8 cellular contexts compared by ENCODE assay signal in genomic region chr19:47227347-47228167, GRCh38. TPM values are rescaled to one million over a fixed set of nuclear protein-coding genes. Genes with fewer than 3 reads are reported as not detected.
DNase-seq lines count a peak whose midpoint lies in the region; ATAC-seq and TF ChIP-seq lines count a peak whose summit lies in the region.

No MANE protein-coding gene starts in this region.

- TF ChIP-seq POLR2A in heart left ventricle (IDR thresholded peaks at IDR 0.05): peak in 1 of 2 donors; percentile 40

- POLR2A ChIA-PET in Caco-2 (lab: Charles Lee): interaction anchor here (0.6 to 3.9 kb wide), 4 partner anchors 15 to 501 kb away, joined by 3 to 55 read pairs (median 4); partner anchors contain the start of gene CCDC9

- CTCF ChIA-PET in Caco-2 (lab: Charles Lee): interaction anchor here (4.1 kb wide), 1 partner anchor 17 kb away, joined by 64 read pairs; no protein-coding TSS in a partner anchor

- no TSS peak for BruUV-seq in Caco-2 (replicated peaks; lab: Mats Ljungman, UMichigan)

- H3K27me3 Mint-ChIP-seq in Caco-2 (ENCODE audit: insufficient read depth, unreplicated experiment): no peaks in the 10 kb centered on the region
- H3K27me3 Mint-ChIP-seq in osteocyte (ENCODE audit: unreplicated experiment): no peaks in the 10 kb centered on the region

- H3K36me3 Mint-ChIP-seq in Caco-2 (ENCODE audit: insufficient read depth, unreplicated experiment) (peaks cover 34% of the 10 kb centered on the region), osteocyte (ENCODE audit: unreplicated experiment) (no peaks in the 10 kb centered on the region)

- intact Hi-C loops in Caco-2 (cut with micrococcal nuclease; ENCODE audit: unreplicated experiment) (loop anchor here (1.0 kb wide), 1 partner anchor 17 kb away; no protein-coding TSS in a partner anchor), heart left ventricle (cut with DNase I) (loop anchor here in 3 of 10 donors (2.0 to 5.0 kb wide), 3 partner anchors 15 to 70 kb away; no protein-coding TSS in a partner anchor)

- no peak overlapping the region for H2AFZ ChIP-seq in OCI-LY3 (ENCODE audit: low read depth, low read length)

- H3K27ac ChIP-seq in OCI-LY3 (ENCODE audit: low read length): peak overlapping the region; percentile 88
- peak overlapping the region; percentile 97 to 100 (median 100) for H3K27ac ChIP-seq in heart left ventricle

- H3K9me3 Mint-ChIP-seq in Caco-2 (ENCODE audit: unreplicated experiment) (no peaks in the 10 kb centered on the region), osteocyte (ENCODE audit: unreplicated experiment) (no peaks in the 10 kb centered on the region)

- H3K9me3 ChIP-seq in Caco-2 (no peaks in the 10 kb centered on the region), OCI-LY3 (ENCODE audit: insufficient read depth, low read length) (no peaks in the 10 kb centered on the region), adipocyte (ENCODE audit: control insufficient read depth, low read length) (no peaks in the 10 kb centered on the region), heart left ventricle (no peaks in the 10 kb centered on the region)

- H3K4me2 ChIP-seq in OCI-LY3 (ENCODE audit: low read length): peak overlapping the region; percentile 89

- no peak for TF ChIP-seq CTCF in Caco-2 (IDR thresholded peaks at IDR 0.05; ENCODE audit: insufficient read depth in 1 of 2, low read depth in 1 of 2, low read length in 1 of 2, severe bottlenecking in 1 of 2, unreplicated experiment in 1 of 2)
- no peak for TF ChIP-seq CTCF in OCI-LY3 (IDR thresholded peaks at IDR 0.05; ENCODE audit: low read depth, low read length)
- TF ChIP-seq CTCF in heart left ventricle (IDR thresholded peaks at IDR 0.05): no peak
- no peak for TF ChIP-seq CTCF in osteocyte (IDR thresholded peaks at IDR 0.05)

- H4K20me1 ChIP-seq in OCI-LY3 (ENCODE audit: insufficient read depth, low read length): peaks cover 17% of the 10 kb centered on the region

- no peak overlapping the region for H3K4me3 Mint-ChIP-seq in Caco-2 (ENCODE audit: unreplicated experiment)
- no peak overlapping the region for H3K4me3 Mint-ChIP-seq in osteocyte (ENCODE audit: unreplicated experiment)

- no peak overlapping the region for H3K27ac Mint-ChIP-seq in Caco-2 (ENCODE audit: unreplicated experiment)
- H3K27ac Mint-ChIP-seq in osteocyte (ENCODE audit: unreplicated experiment): peak overlapping the region; percentile 97

- no peaks in the 10 kb centered on the region for H3K27me3 ChIP-seq in Caco-2 (replicated peaks; ENCODE audit: control insufficient read depth, insufficient read depth, low read length)
- no peaks in the 10 kb centered on the region for H3K27me3 ChIP-seq in OCI-LY3 (ENCODE audit: low read depth, low read length)
- no peaks in the 10 kb centered on the region for H3K27me3 ChIP-seq in adipocyte (replicated peaks; ENCODE audit: control insufficient read depth, insufficient read depth, low read length)
- no peaks in the 10 kb centered on the region for H3K27me3 ChIP-seq in heart left ventricle

- ATAC-seq in heart left ventricle (peak; percentile 61 to 73 (median 65)), GM21360 (IDR thresholded peaks at IDR 0.05; ENCODE audit: unreplicated experiment) (no peak), GM18909 (IDR thresholded peaks at IDR 0.05; ENCODE audit: poor library complexity, unreplicated experiment) (no peak)

- H3K4me1 ChIP-seq in Caco-2 (peaks cover 41% of the 10 kb centered on the region), OCI-LY3 (ENCODE audit: low read length) (peaks cover 45% of the 10 kb centered on the region), adipocyte (ENCODE audit: control insufficient read depth, insufficient read depth, low read length) (peaks cover 35% of the 10 kb centered on the region), heart left ventricle (peaks cover 0 to 66% (median 36%) of the 10 kb centered on the region in 12 donors)

- peaks cover 40% of the 10 kb centered on the region for H3K79me2 ChIP-seq in OCI-LY3 (ENCODE audit: low read length)

- H3K9ac ChIP-seq in OCI-LY3 (ENCODE audit: low read length): peak overlapping the region; percentile 92
- H3K9ac ChIP-seq in adipocyte (ENCODE audit: low read length): peak overlapping the region; percentile 90

- peaks cover 15% of the 10 kb centered on the region for H3K4me1 Mint-ChIP-seq in Caco-2 (ENCODE audit: low read depth, unreplicated experiment)
- H3K4me1 Mint-ChIP-seq in osteocyte (ENCODE audit: unreplicated experiment): peaks cover 31% of the 10 kb centered on the region

- 0 out of 2 replicates have a peak, but pooled peaks cover 2% of the 10 kb centered on the region for H3K36me3 ChIP-seq in Caco-2 (ENCODE audit: control insufficient read depth, insufficient read depth, low read length)
- H3K36me3 ChIP-seq in OCI-LY3 (replicated peaks; ENCODE audit: low read depth, low read length): peaks cover 11% of the 10 kb centered on the region
- H3K36me3 ChIP-seq in adipocyte (ENCODE audit: control insufficient read depth, insufficient read depth, low read length, severe bottlenecking): no peaks in the 10 kb centered on the region
- H3K36me3 ChIP-seq in heart left ventricle: peaks cover 0 to 28% (median 7%) of the 10 kb centered on the region in 9 donors

- 0 to 2% (median 1%) methylated on average over 19 to 27 of the region's 27 CpGs for WGBS in heart left ventricle, 4 donors

- DNase-seq in Caco-2: peak; percentile 95 to 97
- peak; percentile 94 for DNase-seq in HCEC 1CT
- peak; percentile 94 for DNase-seq in adipocyte (ENCODE audit: low read depth)
- peak; percentile 91 to 96 (median 93) for DNase-seq in heart left ventricle
- DNase-seq in osteocyte (ENCODE audit: extremely low spot score, unreplicated experiment): peak; percentile 96

- H3K4me3 ChIP-seq in Caco-2 (ENCODE audit: low read depth, low read length) (peak overlapping the region; percentile 61), OCI-LY3 (ENCODE audit: low read length) (peak overlapping the region; percentile 96), adipocyte (ENCODE audit: low read length) (peak overlapping the region; percentile 83), heart left ventricle (peak overlapping the region; percentile 34 to 99 (median 88))

RNA-seq across cellular contexts. Expression of gene BBC3, which starts 3.4 kb away (rescaled TPM):
- 10.5 and 10.8 TPM in 2 replicates for total RNA-seq in Caco-2 (2022)
- total RNA-seq in heart left ventricle: 1 to 10 TPM; 1.9 to 5.4 (median 4.6) TPM
- 1 to 10 TPM; 3.8 to 5.0 TPM for polyA plus RNA-seq in heart left ventricle
- 27.9 and 34.3 TPM in 2 replicates for total RNA-seq in osteocyte

RNA-seq across cellular contexts. Expression of gene CCDC9, which starts 28.8 kb away (rescaled TPM):
- total RNA-seq in Caco-2 (2022): 43.1 and 44.3 TPM in 2 replicates
- 10 to 100 TPM in 8 of 9 donors, 1 to 10 TPM in 1; 6.7 to 23.8 (median 14.9) TPM for total RNA-seq in heart left ventricle
- 10 to 100 TPM; 29.5 to 33.3 TPM for polyA plus RNA-seq in heart left ventricle
- 34.6 and 35.1 TPM in 2 replicates for total RNA-seq in osteocyte

RNA-seq across cellular contexts. Expression of gene INAFM1, which starts 47.1 kb away (rescaled TPM):
- 10.1 and 10.4 TPM in 2 replicates for total RNA-seq in Caco-2 (2022)
- 10 to 100 TPM in 5 of 9 donors, 1 to 10 TPM in 4; 4.8 to 14.0 (median 10.3) TPM for total RNA-seq in heart left ventricle
- polyA plus RNA-seq in heart left ventricle: 1 to 10 TPM; 7.4 to 8.3 TPM
- total RNA-seq in osteocyte: 16.7 and 17.4 TPM in 2 replicates

Comparison
In these comparisons a context has a peak if more than half of its experiments do, and no peak if none do; other contexts are left out.
1. ATAC-seq: peak in heart left ventricle (4 of 4); none in GM21360 (single experiment) and GM18909 (single experiment).
2. Peak in every context shown above with its lines, with median percentiles within 50 percentile points of each other: DNase-seq and H3K4me3 ChIP-seq.